Comparison of ENCODE assay signal across 8 cellular contexts in the genomic region with DNA sequence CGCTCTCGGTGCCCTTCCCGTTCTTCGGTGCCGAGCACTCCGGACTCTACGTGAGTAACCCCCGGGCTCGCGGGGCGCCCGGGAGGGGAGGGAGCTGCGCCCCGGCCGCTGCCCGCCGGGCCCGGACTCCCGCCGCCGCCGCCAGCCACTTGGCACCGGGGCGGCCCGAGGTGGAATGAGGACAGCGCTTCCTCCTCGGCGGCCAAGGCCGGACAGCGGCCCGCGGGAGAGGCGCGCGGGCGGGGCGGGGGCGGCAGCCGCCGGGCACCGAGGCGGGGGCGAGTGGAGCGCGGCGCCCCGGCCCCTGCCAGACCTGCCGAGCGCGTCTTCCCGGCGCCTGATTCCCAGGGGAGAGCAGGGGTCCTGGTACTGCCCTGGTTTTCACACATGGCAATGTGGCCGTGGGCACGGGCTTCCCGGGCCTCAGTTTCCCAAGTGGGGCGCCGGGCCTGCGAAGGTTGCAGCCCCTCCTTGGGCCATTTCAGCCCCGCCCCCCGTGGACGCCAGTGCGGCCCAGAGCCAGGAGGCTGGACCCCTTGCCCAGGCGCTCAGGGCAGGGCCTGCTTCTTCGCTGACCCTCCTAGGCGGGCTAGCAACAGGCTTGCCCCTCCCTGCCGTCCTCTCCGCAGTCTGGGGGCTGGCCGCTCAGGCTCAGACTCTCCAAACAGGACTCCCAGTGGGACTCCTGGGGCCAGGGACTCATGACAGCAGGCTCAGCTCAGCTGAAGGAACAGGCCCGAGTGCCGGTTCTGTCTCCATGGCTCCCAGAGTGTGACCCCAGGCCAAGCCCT. TPM values are rescaled to one million over a fixed set of nuclear protein-coding genes. Genes with fewer than 3 reads are reported as not detected.
DNase-seq lines count a peak whose midpoint lies in the region; ATAC-seq and TF ChIP-seq lines count a peak whose summit lies in the region.

No MANE protein-coding gene starts in this region.

- no peak overlapping the region for H3K27ac ChIP-seq in cardiac muscle cell
- no peak overlapping the region for H3K27ac ChIP-seq in trophoblast cell (ENCODE audit: low read depth, low read length)

- no peak overlapping the region for H3K9ac ChIP-seq in trophoblast cell (ENCODE audit: low read length)

- H3K23ac ChIP-seq in trophoblast cell (ENCODE audit: low read length) = no peak overlapping the region

- DNase-seq in COLO668 (lab: John Stamatoyannopoulos, UW; ENCODE audit: unreplicated experiment) (peak; percentile 58), cardiac muscle cell (ENCODE audit: low read depth in 1 of 2, low spot score in 1 of 2) (peak in 1 of 2 donors; percentile 44), trophoblast cell (peak in 1 of 2 donors; percentile 1), GF-D8 (lab: John Stamatoyannopoulos, UW) (no peak), DMS79 (lab: John Stamatoyannopoulos, UW) (no peak), pons (ENCODE audit: low spot score) (no peak)
- DNase-seq in activated CD8-positive, alpha-beta memory T cell treated with anti-CD3 and anti-CD28 coated beads for 24 hours = peak; percentile 57

- H3K9me3 ChIP-seq in cardiac muscle cell (ENCODE audit: low read depth) = no peaks in the 10 kb centered on the region
- H3K9me3 ChIP-seq in trophoblast cell (ENCODE audit: insufficient read depth, low read depth, low read length) = peaks cover 19% of the 10 kb centered on the region

- no peak overlapping the region for H4K12ac ChIP-seq in trophoblast cell (ENCODE audit: low read depth, low read length)

- no peak for TF ChIP-seq CTCF in cardiac muscle cell (IDR thresholded peaks at IDR 0.05; ENCODE audit: low read depth, low read length)

- no peak overlapping the region for H2BK120ac ChIP-seq in trophoblast cell (ENCODE audit: insufficient read depth, low read length, poor library complexity)

- H3K4me1 ChIP-seq in cardiac muscle cell (ENCODE audit: low read depth) (no peaks in the 10 kb centered on the region), trophoblast cell (ENCODE audit: control insufficient read depth in 1 of 2, insufficient read depth in 2 of 2, low read length in 2 of 2) (peaks cover 0 to 10% of the 10 kb centered on the region in 2 experiments)

- no peak overlapping the region for H4K91ac ChIP-seq in trophoblast cell (ENCODE audit: low read depth, low read length)

- WGBS in trophoblast cell (ENCODE audit: extremely low coverage, insufficient coverage, insufficient read length) = no CpG with 5 or more reads among the region's 70 CpGs

- no peak overlapping the region for H2BK5ac ChIP-seq in trophoblast cell (ENCODE audit: low read depth, low read length, poor library complexity)

- H2AFZ ChIP-seq in trophoblast cell (ENCODE audit: insufficient read depth, low read length, poor library complexity) = no peak overlapping the region

- H4K8ac ChIP-seq in trophoblast cell (ENCODE audit: low read depth, low read length) = no peak overlapping the region

- H2BK12ac ChIP-seq in trophoblast cell (ENCODE audit: low read length) = no peak overlapping the region

- H3K79me2 ChIP-seq in trophoblast cell (ENCODE audit: control insufficient read depth, insufficient read depth, low read length, poor library complexity) = no peaks in the 10 kb centered on the region

- ATAC-seq in HG02571 (IDR thresholded peaks at IDR 0.05; ENCODE audit: unreplicated experiment) = no peak

- H3K4me3 ChIP-seq in cardiac muscle cell = peak overlapping the region; percentile 43
- H3K4me3 ChIP-seq in trophoblast cell (ENCODE audit: low read depth, low read length) = peak overlapping the region; percentile 54

- peak overlapping the region; percentile 75 for H3K4me2 ChIP-seq in trophoblast cell (ENCODE audit: low read length)

- H2AK5ac ChIP-seq in trophoblast cell (ENCODE audit: low read length) = no peak overlapping the region

- no peaks in the 10 kb centered on the region for H3K36me3 ChIP-seq in cardiac muscle cell
- H3K36me3 ChIP-seq in trophoblast cell (ENCODE audit: control insufficient read depth in 1 of 2, insufficient read depth in 2 of 2, low read length in 2 of 2) = no peaks in the 10 kb centered on the region

- H3K79me1 ChIP-seq in trophoblast cell (ENCODE audit: low read length) = peaks cover 2% of the 10 kb centered on the region

- H3K18ac ChIP-seq in trophoblast cell (ENCODE audit: low read length) = no peak overlapping the region

- H3K14ac ChIP-seq in trophoblast cell (ENCODE audit: low read length) = no peak overlapping the region

- H3K4ac ChIP-seq in trophoblast cell (ENCODE audit: low read depth, low read length) = no peak overlapping the region

- H3K27me3 ChIP-seq in cardiac muscle cell (peaks cover 33% of the 10 kb centered on the region), trophoblast cell (ENCODE audit: insufficient read depth, low read length) (peaks cover 11% of the 10 kb centered on the region)

RNA-seq across cellular contexts. Expression of a gene that starts 0.8 kb away (rescaled TPM):
- total RNA-seq in cardiac muscle cell = 0.09 and 1.2 TPM in 2 replicates
- 0.41 and 0.76 TPM in 2 replicates for polyA plus RNA-seq in cardiac muscle cell
- polyA plus RNA-seq in trophoblast cell (2013) = 0.12 TPM in 2 replicates

Comparison
In these comparisons a context has a peak if more than half of its experiments do, and no peak if none do; other contexts are left out.
1. DNase-seq: peak in COLO668 (single experiment) and activated CD8-positive, alpha-beta memory T cell treated with anti-CD3 and anti-CD28 coated beads for 24 hours (single experiment); none in GF-D8 (single experiment), DMS79 (single experiment) and pons (single experiment).